In the genomic region with DNA sequence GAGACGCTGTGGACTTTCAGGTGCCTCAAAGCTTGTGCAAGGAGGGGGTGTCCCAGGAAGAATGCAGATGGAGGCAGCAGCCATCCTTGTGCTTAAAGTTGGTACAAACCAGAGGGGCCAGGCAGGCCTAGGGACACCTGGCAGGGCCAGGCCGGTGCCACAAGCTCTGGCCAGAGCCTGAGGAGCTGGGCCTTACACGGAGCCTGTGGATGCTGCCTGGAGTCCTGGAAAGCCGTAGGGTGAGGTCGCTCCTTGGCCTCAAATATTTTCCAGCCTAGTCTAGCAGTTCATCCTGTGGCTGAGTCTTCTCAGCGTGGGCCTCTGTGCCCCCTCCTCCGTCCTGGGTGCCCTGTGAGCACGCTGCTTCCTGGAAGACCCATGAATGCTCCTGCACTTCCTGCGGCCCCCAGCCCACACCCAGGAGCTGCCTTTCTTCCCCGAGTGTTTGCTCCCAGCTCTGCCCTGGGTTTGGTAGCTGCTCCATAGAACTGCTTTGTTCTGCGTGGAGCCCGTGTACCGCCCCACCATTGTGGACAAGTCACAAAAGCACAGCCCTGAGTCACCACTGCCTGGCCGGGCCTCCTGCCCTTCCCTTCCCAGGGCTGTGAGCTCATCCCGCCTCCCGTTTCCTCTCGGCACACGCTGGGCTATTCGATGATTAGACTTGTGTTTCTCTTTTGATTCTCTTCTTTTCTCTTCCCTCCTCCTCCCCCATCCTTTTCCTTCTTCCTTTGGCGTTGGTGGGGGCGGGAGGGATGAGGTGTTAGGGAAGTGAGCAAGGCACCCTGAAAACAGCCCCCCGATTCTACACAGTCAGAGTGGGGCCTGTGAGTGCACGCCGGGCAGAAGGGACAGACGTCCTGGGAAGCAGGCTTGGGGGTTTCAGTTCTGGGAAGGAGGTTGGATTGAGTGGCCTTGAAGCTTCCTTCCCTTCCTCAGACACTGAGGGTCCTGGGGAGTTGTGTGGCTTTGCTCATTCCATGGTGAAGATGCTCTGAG, we compare ENCODE assay signal across 10 cellular contexts.
DNase-seq lines count a peak whose midpoint lies in the region; ATAC-seq and TF ChIP-seq lines count a peak whose summit lies in the region.
"Had no signal": no experiment of that assay in that cellular context is flagged by ENCODE, and none has a peak within 500 bp of the region (broad histone marks: within the 10 kb centered on the region; RNA-seq: fewer than 3 reads in every experiment).

No MANE protein-coding gene starts in this region.

- H3K4me3 ChIP-seq in epithelial cell of esophagus (ENCODE audit: low read length) (no peak overlapping the region), lung (no peak overlapping the region), suprapubic skin (no peak overlapping the region)

- H3K27me3 ChIP-seq in lung (ENCODE audit: control insufficient read depth, insufficient read depth) (no peaks in the 10 kb centered on the region), suprapubic skin (peaks cover 4% of the 10 kb centered on the region)

- 61 to 62% methylated on average over 25 of the region's 25 CpGs for WGBS in lung, 2 donors
- 60% methylated on average over 24 of the region's 25 CpGs for WGBS in suprapubic skin

- H3K27me3 Mint-ChIP-seq in activated T-helper 1 cell treated with anti-CD3 and anti-CD28 coated beads, Interleukin-12 subunit alpha, Interleukin-12 subunit beta, Interleukin-2, Interleukin-4 antibody, amounts not matched to agents 30 ng/mL and 10 ng/mL and 1 ng/mL, durations not matched to agents 14 hours and 24 hours and 36 hours (ENCODE audit: insufficient read depth), result peaks cover 2% of the 10 kb centered on the region

- TF ChIP-seq CTCF in epithelial cell of esophagus (IDR thresholded peaks at IDR 0.05; ENCODE audit: insufficient read depth, low read depth, low read length, missing control alignments) (no peak), lung (IDR thresholded peaks at IDR 0.05; ENCODE audit: control extremely low read depth, extremely low read depth) (no peak), suprapubic skin (IDR thresholded peaks at IDR 0.05) (no peak)

- TF ChIP-seq POLR2A in suprapubic skin (IDR thresholded peaks at IDR 0.05), result no peak

- intact Hi-C loops in activated T-helper 1 cell treated with anti-CD3 and anti-CD28 coated beads, Interleukin-12 subunit alpha, Interleukin-12 subunit beta, Interleukin-2, Interleukin-4 antibody, amounts not matched to agents 30 ng/mL and 10 ng/mL and 1 ng/mL, durations not matched to agents 14 hours and 24 hours and 36 hours (cut with micrococcal nuclease), result no loop called here

- H3K27ac ChIP-seq in lung (ENCODE audit: low read depth in 1 of 2, low read length in 1 of 2), result no peak overlapping the region
- no peak overlapping the region for H3K27ac ChIP-seq in suprapubic skin

- no peak overlapping the region for H3K27ac Mint-ChIP-seq in activated T-helper 1 cell treated with anti-CD3 and anti-CD28 coated beads, Interleukin-12 subunit alpha, Interleukin-12 subunit beta, Interleukin-2, Interleukin-4 antibody, amounts not matched to agents 30 ng/mL and 10 ng/mL and 1 ng/mL, durations not matched to agents 14 hours and 24 hours and 36 hours
- H3K27ac Mint-ChIP-seq: activated T-helper 2 cell treated with anti-CD3 and anti-CD28 coated beads, Interferon-gamma antibody, Interleukin-2, Interleukin-4, amounts not matched to agents 10 μg/mL and 5 μg/mL and 100 μg/mL, durations not matched to agents 14 hours and 24 hours and 36 hours had no signal

- H3K9me3 Mint-ChIP-seq in activated T-helper 1 cell treated with anti-CD3 and anti-CD28 coated beads, Interleukin-12 subunit alpha, Interleukin-12 subunit beta, Interleukin-2, Interleukin-4 antibody, amounts not matched to agents 30 ng/mL and 10 ng/mL and 1 ng/mL, durations not matched to agents 14 hours and 24 hours and 36 hours, result no peaks in the 10 kb centered on the region
- H3K9me3 Mint-ChIP-seq: activated T-helper 2 cell treated with anti-CD3 and anti-CD28 coated beads, Interferon-gamma antibody, Interleukin-2, Interleukin-4, amounts not matched to agents 10 μg/mL and 5 μg/mL and 100 μg/mL, durations not matched to agents 14 hours and 24 hours and 36 hours had no signal

- H3K4me1 ChIP-seq in lung (ENCODE audit: control insufficient read depth in 2 of 2, insufficient read depth in 2 of 2, low read length in 2 of 2) (peaks cover 0 to 3% of the 10 kb centered on the region in 2 donors), suprapubic skin (no peaks in the 10 kb centered on the region)

- H3K4me3 Mint-ChIP-seq in activated T-helper 1 cell treated with anti-CD3 and anti-CD28 coated beads, Interleukin-12 subunit alpha, Interleukin-12 subunit beta, Interleukin-2, Interleukin-4 antibody, amounts not matched to agents 30 ng/mL and 10 ng/mL and 1 ng/mL, durations not matched to agents 14 hours and 24 hours and 36 hours, result no peak overlapping the region

- no peaks in the 10 kb centered on the region for H3K36me3 ChIP-seq in lung (ENCODE audit: control insufficient read depth in 2 of 2, insufficient read depth in 2 of 2, low read length in 2 of 2)
- H3K36me3 ChIP-seq in suprapubic skin, result no peaks in the 10 kb centered on the region

- peak; percentile 35 for ATAC-seq in lung (ENCODE audit: insufficient read depth, low FRiP score)

- no peaks in the 10 kb centered on the region for H3K4me1 Mint-ChIP-seq in activated T-helper 1 cell treated with anti-CD3 and anti-CD28 coated beads, Interleukin-12 subunit alpha, Interleukin-12 subunit beta, Interleukin-2, Interleukin-4 antibody, amounts not matched to agents 30 ng/mL and 10 ng/mL and 1 ng/mL, durations not matched to agents 14 hours and 24 hours and 36 hours (ENCODE audit: low read depth)

- no peak for TF ChIP-seq EP300 in suprapubic skin (IDR thresholded peaks at IDR 0.05)

- DNase-seq in M059J (ENCODE audit: low read depth) (peak; percentile 84), epithelial cell of esophagus (ENCODE audit: low read depth) (peak; percentile 37), lung (ENCODE audit: low spot score) (no peak), suprapubic skin (ENCODE audit: low spot score in 2 of 2) (peak; percentile 30 to 72), NCI-H345 treated with DMSO at 0.1 percent for 48 hours (lab: John Stamatoyannopoulos, UW; ENCODE audit: unreplicated experiment) (no peak)
- no peak for DNase-seq in activated CD4-positive, CD25-positive, alpha-beta regulatory T cell treated with anti-CD3 and anti-CD28 coated beads, Interleukin-2, amount 50 U/mL, for 72 hours
- DNase-seq in activated T-helper 1 cell treated with anti-CD3 and anti-CD28 coated beads, Interleukin-12 subunit alpha, Interleukin-12 subunit beta, Interleukin-2, Interleukin-4 antibody, amounts not matched to agents 30 ng/mL and 10 ng/mL and 1 ng/mL, durations not matched to agents 14 hours and 24 hours and 36 hours (ENCODE audit: low spot score), result no peak
- DNase-seq: DMS53, NCI-H345 had no signal

- peaks cover 0 to 2% of the 10 kb centered on the region in 2 donors for H3K9me3 ChIP-seq in lung (ENCODE audit: control insufficient read depth in 2 of 2, insufficient read depth in 1 of 2, low read length in 1 of 2)
- no peaks in the 10 kb centered on the region for H3K9me3 ChIP-seq in suprapubic skin

- H3K36me3 Mint-ChIP-seq in activated T-helper 1 cell treated with anti-CD3 and anti-CD28 coated beads, Interleukin-12 subunit alpha, Interleukin-12 subunit beta, Interleukin-2, Interleukin-4 antibody, amounts not matched to agents 30 ng/mL and 10 ng/mL and 1 ng/mL, durations not matched to agents 14 hours and 24 hours and 36 hours (ENCODE audit: low read depth), result no peaks in the 10 kb centered on the region

Comparison
In these comparisons a context has a peak if more than half of its experiments do, and no peak if none do; other contexts are left out.
1. DNase-seq: peak in M059J (single experiment), epithelial cell of esophagus (single experiment) and suprapubic skin (2 of 2); none in lung (single experiment), activated CD4-positive, CD25-positive, alpha-beta regulatory T cell treated with anti-CD3 and anti-CD28 coated beads, Interleukin-2, amount 50 U/mL, for 72 hours (single experiment), NCI-H345 treated with DMSO at 0.1 percent for 48 hours (single experiment) and activated T-helper 1 cell treated with anti-CD3 and anti-CD28 coated beads, Interleukin-12 subunit alpha, Interleukin-12 subunit beta, Interleukin-2, Interleukin-4 antibody, amounts not matched to agents 30 ng/mL and 10 ng/mL and 1 ng/mL, durations not matched to agents 14 hours and 24 hours and 36 hours (single experiment).